Comparison of ENCODE assay signal across 13 cellular contexts in genomic region chr17:34252890-34253525, GRCh38. TPM values are rescaled to one million over a fixed set of nuclear protein-coding genes. Genes with fewer than 3 reads are reported as not detected.
DNase-seq lines count a peak whose midpoint lies in the region; ATAC-seq, FAIRE-seq and TF ChIP-seq lines count a peak whose summit lies in the region.
"Had no signal": no experiment of that assay in that cellular context is flagged by ENCODE, and none has a peak within 500 bp of the region (broad histone marks: within the 10 kb centered on the region; RNA-seq: fewer than 3 reads in every experiment).

No MANE protein-coding gene starts in this region.

- ATAC-seq in heart left ventricle (no peak), left cardiac atrium (no peak), upper lobe of right lung (no peak)
- ATAC-seq: activated CD8-positive, alpha-beta memory T cell treated with anti-CD3 and anti-CD28 coated beads, Interleukin-2, amount 10 ng/mL, durations not matched to agents 7 days and 5 days had no signal

- H3K4me1 ChIP-seq in heart left ventricle (peaks cover 23 to 86% (median 78%) of the 10 kb centered on the region in 12 donors), endothelial cell of umbilical vein (ENCODE audit: control insufficient read depth, extremely low read depth, insufficient read depth, low read length) (peaks cover 81% of the 10 kb centered on the region), osteoblast (ENCODE audit: insufficient read depth, low read length) (peaks cover 84% of the 10 kb centered on the region), upper lobe of right lung (peaks cover 75% of the 10 kb centered on the region), small intestine (ENCODE audit: control insufficient read depth in 2 of 2, insufficient read depth in 1 of 2, low read depth in 1 of 2, low read length in 1 of 2) (peaks cover 0 to 10% of the 10 kb centered on the region in 2 donors)

- peak; percentile 90 for FAIRE-seq in endothelial cell of umbilical vein (lab: Jason Lieb, UNC)
- no peak for FAIRE-seq in small intestine (lab: Jason Lieb, UNC)
- no peak for FAIRE-seq in H54 (lab: Jason Lieb, UNC)

- DNase-seq in heart left ventricle, result no peak
- no peak for DNase-seq in left cardiac atrium
- DNase-seq in endothelial cell of umbilical vein (ENCODE audit: low read depth, low spot score), result no peak
- DNase-seq in osteoblast (ENCODE audit: insufficient read length, low spot score, missing footprints), result no peak
- no peak for DNase-seq in upper lobe of right lung
- DNase-seq in small intestine, result no peak
- no peak for DNase-seq in H54 (ENCODE audit: insufficient read length, low spot score)
- no peak for DNase-seq in NCI-H1694 treated with DMSO at 0.1 percent for 48 hours (lab: John Stamatoyannopoulos, UW)
- DNase-seq: activated CD8-positive, alpha-beta memory T cell treated with anti-CD3 and anti-CD28 coated beads, Interleukin-2, amount 10 ng/mL, durations not matched to agents 7 days and 5 days; NCI-H1105; T-helper 2 cell had no signal

- 60 to 72% (median 65%) methylated on average over 3 of the region's 3 CpGs for WGBS in heart left ventricle, 4 donors
- WGBS in small intestine, 3 donors, result 72 to 81% (median 74%) methylated on average over 3 of the region's 3 CpGs

- H4K20me1 ChIP-seq in endothelial cell of umbilical vein (replicated peaks; ENCODE audit: control insufficient read depth, extremely low read depth, insufficient read depth, low read length) (no peaks in the 10 kb centered on the region), osteoblast (ENCODE audit: insufficient read depth, low read length) (no peaks in the 10 kb centered on the region)

- TF ChIP-seq POLR2A in heart left ventricle (IDR thresholded peaks at IDR 0.05) (no peak), endothelial cell of umbilical vein (IDR thresholded peaks at IDR 0.05; ENCODE audit: low read depth, low read length) (no peak), H54 (IDR thresholded peaks at IDR 0.05; ENCODE audit: low read depth, low read length) (no peak)

- H3K79me2 ChIP-seq in endothelial cell of umbilical vein (ENCODE audit: control insufficient read depth, insufficient read depth, low read length) (no peaks in the 10 kb centered on the region), osteoblast (ENCODE audit: insufficient read depth, low read length) (no peaks in the 10 kb centered on the region)

- POLR2A ChIA-PET in endothelial cell of umbilical vein (lab: Charles Lee), result interaction anchor here (1.2 to 1.8 kb wide), 3 partner anchors 10 to 17 kb away, joined by 6 to 14 read pairs (median 9); no protein-coding TSS in a partner anchor

- H3K4me2 ChIP-seq in endothelial cell of umbilical vein (ENCODE audit: insufficient read depth, low read length) (peak overlapping the region; percentile 55), osteoblast (ENCODE audit: insufficient read depth, low read length) (peak overlapping the region; percentile 88)

- TF ChIP-seq CTCF in heart left ventricle (IDR thresholded peaks at IDR 0.05) (no peak), endothelial cell of umbilical vein (IDR thresholded peaks at IDR 0.05; ENCODE audit: extremely low read depth in 1 of 2, insufficient read depth in 1 of 2, low read depth in 1 of 2, low read length in 2 of 2) (no peak), osteoblast (IDR thresholded peaks at IDR 0.05; ENCODE audit: extremely low read depth, low read depth, low read length) (no peak), upper lobe of right lung (IDR thresholded peaks at IDR 0.05) (no peak)

- H3K9me1 ChIP-seq in endothelial cell of umbilical vein (replicated peaks; ENCODE audit: control insufficient read depth, extremely low read depth, insufficient read depth, low read length), result no peaks in the 10 kb centered on the region

- H3K27ac ChIP-seq in heart left ventricle (peak overlapping the region; percentile 31 to 94 (median 84)), endothelial cell of umbilical vein (ENCODE audit: insufficient read depth, low read depth, low read length) (peak overlapping the region; percentile 96), osteoblast (ENCODE audit: low read depth, low read length) (peak overlapping the region; percentile 95), upper lobe of right lung (peak overlapping the region; percentile 59), small intestine (ENCODE audit: low read depth in 1 of 2, low read length in 1 of 2) (peak overlapping the region in 1 of 2 donors; percentile 88)

- dilution Hi-C loops in endothelial cell of umbilical vein (cut with MboI; ENCODE audit: extremely low pct_ligation_motif_present, low sequenced_read_pairs), result no loop called here

- H3K9me3 ChIP-seq in heart left ventricle (no peaks in the 10 kb centered on the region), endothelial cell of umbilical vein (replicated peaks; ENCODE audit: control insufficient read depth, insufficient read depth, low read length) (no peaks in the 10 kb centered on the region), osteoblast (ENCODE audit: low read depth, low read length) (no peaks in the 10 kb centered on the region), upper lobe of right lung (no peaks in the 10 kb centered on the region), small intestine (ENCODE audit: control insufficient read depth, low read depth) (no peaks in the 10 kb centered on the region)

- intact Hi-C loops in heart left ventricle (cut with DNase I), result loop anchor here in 6 of 10 donors (1.0 to 10.0 kb wide), 6 partner anchors 18 to 54 kb away; no protein-coding TSS in a partner anchor
- intact Hi-C loops in left cardiac atrium (cut with DNase I), result no loop called here
- intact Hi-C loops in endothelial cell of umbilical vein (cut with micrococcal nuclease), result loop anchor here (1.0 to 10.0 kb wide), 4 partner anchors 15 to 1179 kb away; partner anchors contain the start of genes SLFN11, SLFN12 and SLFN5
- intact Hi-C loops in upper lobe of right lung (cut with DNase I), result no loop called here

- H3K4me3 ChIP-seq in heart left ventricle (no peak overlapping the region), endothelial cell of umbilical vein (replicated peaks in 1 of 3; ENCODE audit: insufficient read depth in 1 of 3, low read depth in 1 of 3, low read length in 3 of 3) (no peak overlapping the region), osteoblast (ENCODE audit: insufficient read depth, low read length) (no peak overlapping the region), upper lobe of right lung (no peak overlapping the region), small intestine (ENCODE audit: low read depth in 1 of 2, low read length in 2 of 2) (no peak overlapping the region)

- H3K27me3 ChIP-seq in heart left ventricle, result no peaks in the 10 kb centered on the region
- H3K27me3 ChIP-seq in endothelial cell of umbilical vein (ENCODE audit: control insufficient read depth in 2 of 2, insufficient read depth in 2 of 2, low read length in 2 of 2), result no peaks in the 10 kb centered on the region
- no peaks in the 10 kb centered on the region for H3K27me3 ChIP-seq in osteoblast (ENCODE audit: insufficient read depth, low read length)
- H3K27me3 ChIP-seq in upper lobe of right lung, result no peaks in the 10 kb centered on the region
- H3K27me3 ChIP-seq in small intestine (ENCODE audit: control insufficient read depth in 2 of 2, insufficient read depth in 2 of 2, low read length in 2 of 2), result no peaks in the 10 kb centered on the region

- H3K36me3 ChIP-seq in heart left ventricle (peaks cover 0 to 13% (median 0%) of the 10 kb centered on the region in 9 donors), endothelial cell of umbilical vein (ENCODE audit: control insufficient read depth in 2 of 2, extremely low read depth in 1 of 2, insufficient read depth in 2 of 2, low read length in 2 of 2) (peaks cover 0 to 4% of the 10 kb centered on the region in 2 experiments), osteoblast (ENCODE audit: insufficient read depth, low read length) (peaks cover 6% of the 10 kb centered on the region), upper lobe of right lung (no peaks in the 10 kb centered on the region), small intestine (ENCODE audit: control insufficient read depth in 2 of 2, insufficient read depth in 2 of 2, low read length in 2 of 2) (no peaks in the 10 kb centered on the region)

- peak overlapping the region; percentile 83 for H3K9ac ChIP-seq in endothelial cell of umbilical vein (replicated peaks; ENCODE audit: extremely low read depth, insufficient read depth, low read length)

- no TSS peak for BruUV-seq in endothelial cell of umbilical vein (replicated peaks; lab: Mats Ljungman, UMichigan)

- H2AFZ ChIP-seq in endothelial cell of umbilical vein (ENCODE audit: low read depth, low read length), result no peak overlapping the region
- no peak overlapping the region for H2AFZ ChIP-seq in osteoblast (ENCODE audit: low read length)

- CTCF ChIA-PET in endothelial cell of umbilical vein (lab: Charles Lee), result interaction anchor here (0.7 to 2.3 kb wide), 9 partner anchors 14 to 109 kb away, joined by 3 to 27 read pairs (median 6); partner anchors contain the start of gene CCL1

RNA-seq across cellular contexts. Expression of gene CCL2, which starts 2.1 kb away (rescaled TPM):
- total RNA-seq in heart left ventricle (100 to 1,000 TPM in 2 of 9 donors, 10 to 100 TPM in 7; 11.8 to 512 (median 43.9) TPM), left cardiac atrium (100 to 1,000 TPM in 1 of 2 donors, 10 to 100 TPM in 1; 36.8 to 268 TPM), endothelial cell of umbilical vein (160 and 238 TPM in 2 replicates), osteoblast (56.3 and 70.9 TPM in 2 replicates), upper lobe of right lung (53.3 TPM)
- polyA plus RNA-seq in heart left ventricle (10 to 100 TPM; 26.9 to 72.0 TPM), endothelial cell of umbilical vein (599 and 714 TPM in 2 replicates), small intestine (10 to 100 TPM in 2 of 3 donors, 1 to 10 TPM in 1; 6.0 to 29.2 (median 21.9) TPM)
- 413 and 493 TPM in 2 replicates for polyA plus RNA-seq in endothelial cell of umbilical vein (2011; cell fraction: cytosol; rRNA removed)
- 397 and 484 TPM in 2 replicates for polyA plus RNA-seq in endothelial cell of umbilical vein (2011; cell fraction: nucleus; rRNA removed)
- polyA plus RNA-seq in endothelial cell of umbilical vein (2012), result 183 and 266 TPM in 2 replicates
- 466 and 572 TPM in 2 replicates for polyA minus RNA-seq in endothelial cell of umbilical vein
- not detected for polyA minus RNA-seq in endothelial cell of umbilical vein (2011; cell fraction: cytosol; rRNA and poly(A)+ RNA removed)
- 227 and 262 TPM in 2 replicates for polyA minus RNA-seq in endothelial cell of umbilical vein (2011; cell fraction: nucleus; rRNA and poly(A)+ RNA removed)

RNA-seq across cellular contexts. Expression of gene CCL7, which starts 17.0 kb away (rescaled TPM):
- 1 to 10 TPM in 1 of 9 donors, not detected in 8; 3.4 TPM for total RNA-seq in heart left ventricle
- polyA plus RNA-seq in heart left ventricle, result under 1 TPM in 1 of 2 donors, not detected in 1; 0.36 TPM
- total RNA-seq in left cardiac atrium, result not detected
- total RNA-seq in endothelial cell of umbilical vein, result not detected in 2 replicates
- polyA plus RNA-seq in endothelial cell of umbilical vein, result 0.25 and 0.76 TPM in 2 replicates
- 0.86 and 0.88 TPM in 2 replicates for polyA plus RNA-seq in endothelial cell of umbilical vein (2011; cell fraction: cytosol; rRNA removed)
- not detected in 2 replicates for polyA plus RNA-seq in endothelial cell of umbilical vein (2011; cell fraction: nucleus; rRNA removed)
- polyA plus RNA-seq in endothelial cell of umbilical vein (2012), result 0.86 and 1.3 TPM in 2 replicates
- 0.59 TPM in 1 of 2 replicates, not detected in the other for polyA minus RNA-seq in endothelial cell of umbilical vein
- not detected for polyA minus RNA-seq in endothelial cell of umbilical vein (2011; cell fraction: cytosol; rRNA and poly(A)+ RNA removed)
- not detected in 2 replicates for polyA minus RNA-seq in endothelial cell of umbilical vein (2011; cell fraction: nucleus; rRNA and poly(A)+ RNA removed)
- total RNA-seq in osteoblast, result 0.29 and 0.36 TPM in 2 replicates
- total RNA-seq in upper lobe of right lung, result not detected
- under 1 TPM in 1 of 3 donors, not detected in 2; 0.15 TPM for polyA plus RNA-seq in small intestine
- total RNA-seq: A673; activated CD8-positive, alpha-beta memory T cell treated with anti-CD3 and anti-CD28 coated beads, Interleukin-2, amount 10 ng/mL, durations not matched to agents 7 days and 5 days had no signal

RNA-seq across cellular contexts. Expression of gene CCL11, which starts 32.5 kb away (rescaled TPM):
- total RNA-seq in heart left ventricle, result 10 to 100 TPM in 3 of 9 donors, 1 to 10 TPM in 4, under 1 TPM in 2; 0.23 to 43.1 (median 2.4) TPM
- 1 to 10 TPM; 2.0 to 3.0 TPM for polyA plus RNA-seq in heart left ventricle
- 1 to 10 TPM; 1.7 to 5.4 TPM for total RNA-seq in left cardiac atrium
- not detected in 2 replicates for total RNA-seq in endothelial cell of umbilical vein
- not detected in 2 replicates for polyA plus RNA-seq in endothelial cell of umbilical vein
- not detected in 2 replicates for polyA plus RNA-seq in endothelial cell of umbilical vein (2011; cell fraction: cytosol; rRNA removed)
- polyA plus RNA-seq in endothelial cell of umbilical vein (2011; cell fraction: nucleus; rRNA removed), result not detected in 2 replicates
- polyA plus RNA-seq in endothelial cell of umbilical vein (2012), result not detected in 2 replicates
- not detected in 2 replicates for polyA minus RNA-seq in endothelial cell of umbilical vein
- polyA minus RNA-seq in endothelial cell of umbilical vein (2011; cell fraction: cytosol; rRNA and poly(A)+ RNA removed), result not detected
- polyA minus RNA-seq in endothelial cell of umbilical vein (2011; cell fraction: nucleus; rRNA and poly(A)+ RNA removed), result not detected in 2 replicates
- total RNA-seq in osteoblast, result not detected in 2 replicates
- total RNA-seq in upper lobe of right lung, result 0.98 TPM
- polyA plus RNA-seq in small intestine, result 10 to 100 TPM in 1 of 3 donors, under 1 TPM in 1, not detected in 1; 0.45 to 12.4 TPM
- total RNA-seq: A673; activated CD8-positive, alpha-beta memory T cell treated with anti-CD3 and anti-CD28 coated beads, Interleukin-2, amount 10 ng/mL, durations not matched to agents 7 days and 5 days; Daoy had no signal

Comparison
In these comparisons a context has a peak if more than half of its experiments do, and no peak if none do; other contexts are left out.
1. intact Hi-C loops: an anchor here in heart left ventricle (1.0 to 10.0 kb wide) and endothelial cell of umbilical vein (1.0 to 10.0 kb wide); none called in left cardiac atrium and upper lobe of right lung.